In the genomic region with DNA sequence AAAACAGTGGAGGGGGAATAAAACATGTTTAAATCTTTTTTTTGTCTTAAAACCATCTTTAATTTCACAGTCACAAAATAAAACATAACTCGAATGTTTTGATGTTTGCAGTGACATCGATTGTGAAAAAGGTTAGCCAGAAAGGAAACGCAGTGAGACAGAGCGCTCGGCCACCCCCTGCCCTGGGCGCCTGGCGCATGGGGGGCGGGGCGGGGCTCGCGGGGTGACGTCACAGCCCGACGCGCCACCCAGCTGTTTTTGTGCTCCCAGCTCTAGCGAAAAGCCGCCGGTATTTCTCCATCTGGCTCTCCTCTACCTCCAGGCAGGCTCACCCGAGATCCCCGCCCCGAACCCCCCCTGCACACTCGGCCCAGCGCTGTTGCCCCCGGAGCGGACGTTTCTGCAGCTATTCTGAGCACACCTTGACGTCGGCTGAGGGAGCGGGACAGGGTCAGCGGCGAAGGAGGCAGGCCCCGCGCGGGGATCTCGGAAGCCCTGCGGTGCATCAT, we compare ENCODE assay signal across 8 cellular contexts. TPM values are rescaled to one million over a fixed set of nuclear protein-coding genes. Genes with fewer than 3 reads are reported as not detected.
DNase-seq lines count a peak whose midpoint lies in the region; ATAC-seq and TF ChIP-seq lines count a peak whose summit lies in the region.

A gene (plus strand): TSS at position 255 of the 509 bp plus-strand sequence. CDS start 253 bp downstream, at position 508.

- no peaks in the 10 kb centered on the region for H3K9me3 Mint-ChIP-seq in activated naive CD4-positive, alpha-beta T cell treated with anti-CD3 and anti-CD28 coated beads, Interleukin-2, amount 50 U/mL, for 72 hours

- intact Hi-C loops in IMR-90 (cut with micrococcal nuclease): loop anchor here (1.0 to 10.0 kb wide), 6 partner anchors 21 to 468 kb away; a partner anchor contains a TSS

- peak within 1 kb of the TSS; percentile 94 for H2AK5ac ChIP-seq in IMR-90 (ENCODE audit: low read depth, low read length)

- H4K8ac ChIP-seq in IMR-90 (ENCODE audit: low read depth in 2 of 2, low read length in 2 of 2): peak within 1 kb of the TSS; percentile 75 to 88

- H3K36me3 ChIP-seq in IMR-90 (ENCODE audit: control insufficient read depth, insufficient read depth, low read length): peaks cover 6% of the 10 kb centered on the region

- H3K9me1 ChIP-seq in IMR-90 (ENCODE audit: insufficient read depth, low read length): peaks cover 7% of the 10 kb centered on the region; the same call in 1 of the 2 replicates

- CTCF ChIA-PET in IMR-90 (lab: Yijun Ruan, JAX): interaction anchor here (1.9 kb wide), 1 partner anchor 60 kb away, joined by 6 read pairs; no protein-coding TSS in a partner anchor

- no peaks in the 10 kb centered on the region for H3K9me3 ChIP-seq in IMR-90 (ENCODE audit: control insufficient read depth, insufficient read depth, low read length)

- no peaks in the 10 kb centered on the region for H3K36me3 Mint-ChIP-seq in activated naive CD4-positive, alpha-beta T cell treated with anti-CD3 and anti-CD28 coated beads, Interleukin-2, amount 50 U/mL, for 72 hours

- H2BK15ac ChIP-seq in IMR-90 (ENCODE audit: low read depth, low read length): peak within 1 kb of the TSS; percentile 79

- peak; percentile 88 for TF ChIP-seq POLR2A in IMR-90 (IDR thresholded peaks at IDR 0.05; ENCODE audit: low read depth, low read length)

- in situ Hi-C loops in IMR-90 (cut with MboI; ENCODE audit: low sequenced_read_pairs): no loop called here

- H3K56ac ChIP-seq in IMR-90 (ENCODE audit: extremely low read depth, insufficient read depth, low read length): peak within 1 kb of the TSS; percentile 95

- peak; percentile 49 for ATAC-seq in GM19463 (IDR thresholded peaks at IDR 0.05; ENCODE audit: unreplicated experiment)
- peak; percentile 72 for ATAC-seq in IMR-90 (ENCODE audit: low read depth)
- peak; percentile 63 to 72 for ATAC-seq in activated naive CD4-positive, alpha-beta T cell treated with anti-CD3 and anti-CD28 coated beads, Interleukin-2, amount 50 U/mL, for 72 hours

- peak within 1 kb of the TSS; percentile 89 for H3K9ac ChIP-seq in IMR-90 (ENCODE audit: low read depth, low read length)

- peak within 1 kb of the TSS; percentile 91 for H3K4me2 ChIP-seq in IMR-90 (ENCODE audit: low read depth, low read length)

- peaks cover 22% of the 10 kb centered on the region for H4K20me1 ChIP-seq in IMR-90 (ENCODE audit: insufficient read depth, low read length)

- peak within 1 kb of the TSS; percentile 94 for H2AK9ac ChIP-seq in IMR-90 (replicated peaks; ENCODE audit: low read depth, low read length, poor library complexity)

- no peaks in the 10 kb centered on the region for H3K27me3 ChIP-seq in IMR-90 (ENCODE audit: control insufficient read depth, insufficient read depth, low read length)

- POLR2A ChIA-PET in IMR-90 (lab: Charles Lee; ENCODE audit: unreplicated experiment): interaction anchor here (1.0 to 1.9 kb wide), 2 partner anchors 23 to 41 kb away, joined by 3 to 6 read pairs; a partner anchor contains a TSS

- H4K5ac ChIP-seq in IMR-90 (ENCODE audit: low read depth, low read length): peak within 1 kb of the TSS; percentile 77

- dilution Hi-C loops in IMR-90 (cut with HindIII; ENCODE audit: low sequenced_read_pairs, unreplicated experiment): no loop called here

- H3K27ac ChIP-seq in IMR-90 (ENCODE audit: insufficient read depth, low read length) (peak within 1 kb of the TSS; percentile 98), substantia nigra (ENCODE audit: low read depth, low read length, poor library complexity, severe bottlenecking) (peak within 1 kb of the TSS; percentile 99)

- peak within 1 kb of the TSS; percentile 98 for H3K14ac ChIP-seq in IMR-90 (replicated peaks; ENCODE audit: low read depth, low read length)

- peak within 1 kb of the TSS; percentile 98 for H3K23ac ChIP-seq in IMR-90 (ENCODE audit: low read depth, low read length)

- no peak for TF ChIP-seq CTCF in IMR-90 (conservative IDR thresholded peaks at IDR 0.05; ENCODE audit: low read depth, low read length)

- peaks cover 3 to 26% of the 10 kb centered on the region in 2 experiments; a peak in 3 of 4 replicates for H3K79me1 ChIP-seq in IMR-90 (ENCODE audit: low read depth in 1 of 2, low read length in 2 of 2)

- peak within 1 kb of the TSS; percentile 88 for H2BK5ac ChIP-seq in IMR-90 (ENCODE audit: low read depth, low read length, poor library complexity, severe bottlenecking)

- H3K18ac ChIP-seq in IMR-90 (ENCODE audit: low read depth, low read length): peak within 1 kb of the TSS; percentile 85

- peak within 1 kb of the TSS; percentile 96 for H3K4ac ChIP-seq in IMR-90 (ENCODE audit: low read depth, low read length)

- BruUV-seq in IMR-90 (replicated peaks; lab: Mats Ljungman, UMichigan): no TSS peak

- H4K91ac ChIP-seq in IMR-90 (ENCODE audit: insufficient read depth, low read depth, low read length): peak within 1 kb of the TSS; percentile 98

- no peak for TF ChIP-seq RAD21 in IMR-90 (IDR thresholded peaks at IDR 0.05; ENCODE audit: low read length)

- WGBS in IMR-90 (ENCODE audit: extremely low coverage in 2 of 2, insufficient read length in 1 of 2), 2 experiments: 1% methylated on average over 15 of the region's 36 CpGs; no CpG with 5 or more reads in 1 of the 2 experiments

- H2BK20ac ChIP-seq in IMR-90 (ENCODE audit: low read depth, low read length): peak within 1 kb of the TSS; percentile 58

- H2BK120ac ChIP-seq in IMR-90 (ENCODE audit: low read depth, low read length): peak within 1 kb of the TSS; percentile 94

- DNase-seq in C1 segment of cervical spinal cord (lab: John Stamatoyannopoulos, UW) (peak in 13 of 14 donors; percentile 38 to 93 (median 82)), IMR-90 (peak; percentile 82), SK-N-DZ (ENCODE audit: low spot score) (peak; percentile 80), glomerular visceral epithelial cell (ENCODE audit: extremely low spot score) (peak; percentile 80), occipital lobe (lab: John Stamatoyannopoulos, UW) (peak; percentile 74), substantia nigra (lab: John Stamatoyannopoulos, UW) (peak; percentile 32 to 90 (median 75))
- DNase-seq in activated naive CD4-positive, alpha-beta T cell treated with anti-CD3 and anti-CD28 coated beads, Interleukin-2, amount 50 U/mL, for 72 hours (ENCODE audit: low spot score in 2 of 2): peak; percentile 65 to 76

- peak within 1 kb of the TSS; percentile 95 for H3K27ac Mint-ChIP-seq in activated naive CD4-positive, alpha-beta T cell treated with anti-CD3 and anti-CD28 coated beads, Interleukin-2, amount 50 U/mL, for 72 hours

- peak within 1 kb of the TSS; percentile 89 for H3K4me3 ChIP-seq in IMR-90 (ENCODE audit: insufficient read depth, low read depth, low read length)

- peak within 1 kb of the TSS; percentile 92 for H2AFZ ChIP-seq in IMR-90 (replicated peaks; ENCODE audit: low read length, poor library complexity)

- H3K4me1 ChIP-seq in IMR-90 (ENCODE audit: control insufficient read depth, insufficient read depth, low read length): peaks cover 3% of the 10 kb centered on the region; the same call in 1 of the 2 replicates

TF ChIP-seq in IMR-90, 13 proteins besides CTCF, POLR2A, EP300 and RAD21:
- TF ChIP-seq FOS (IDR thresholded peaks at IDR 0.05; ENCODE audit: low read depth, low read length): peak; percentile 22; the same call in 1 of the 2 replicates
- TF ChIP-seq MAZ (IDR thresholded peaks at IDR 0.05; ENCODE audit: borderline replicate concordance, low read depth, low read length): no peak
- TF ChIP-seq CHD1 (IDR thresholded peaks at IDR 0.05; ENCODE audit: low read depth, low read length): no peak; the same call in 1 of the 2 replicates
- peak; percentile 70 for TF ChIP-seq CEBPB (IDR thresholded peaks at IDR 0.05; ENCODE audit: low read depth, low read length)
- TF ChIP-seq, protein P1, sequence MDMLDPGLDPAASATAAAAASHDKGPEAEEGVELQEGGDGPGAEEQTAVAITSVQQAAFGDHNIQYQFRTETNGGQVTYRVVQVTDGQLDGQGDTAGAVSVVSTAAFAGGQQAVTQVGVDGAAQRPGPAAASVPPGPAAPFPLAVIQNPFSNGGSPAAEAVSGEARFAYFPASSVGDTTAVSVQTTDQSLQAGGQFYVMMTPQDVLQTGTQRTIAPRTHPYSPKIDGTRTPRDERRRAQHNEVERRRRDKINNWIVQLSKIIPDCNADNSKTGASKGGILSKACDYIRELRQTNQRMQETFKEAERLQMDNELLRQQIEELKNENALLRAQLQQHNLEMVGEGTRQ (IDR thresholded peaks at IDR 0.05; ENCODE audit: low read depth, low read length): no peak
- TF ChIP-seq MXI1 (IDR thresholded peaks at IDR 0.05; ENCODE audit: borderline replicate concordance, low read depth, low read length): 0 out of 2 replicates have a peak, but pooled peaks have one; percentile 3
TF ChIP-seq in IMR-90: peak in this region for 3.

RNA-seq across cellular contexts. Expression of the gene that starts here (rescaled TPM):
- 51.6 and 63.0 TPM in 2 replicates for total RNA-seq in IMR-90 (2012; rRNA removed)
- polyA plus RNA-seq in IMR-90 (2012; rRNA removed): 75.9 and 93.6 TPM in 2 replicates
- polyA plus RNA-seq in IMR-90 (2012; cell fraction: cytosol; rRNA removed): 37.6 and 40.6 TPM in 2 replicates
- 45.0 and 217 TPM in 2 replicates for polyA plus RNA-seq in IMR-90 (2012; cell fraction: nucleus; rRNA removed; ENCODE audit: low replicate concordance)
- polyA plus RNA-seq in SK-N-DZ (2014; cell fraction: cytosol; rRNA removed): 22.4 and 25.9 TPM in 2 replicates
- 23.8 and 24.2 TPM in 2 replicates for polyA plus RNA-seq in SK-N-DZ (2014; cell fraction: nucleus; rRNA removed)
- total RNA-seq in activated naive CD4-positive, alpha-beta T cell treated with anti-CD3 and anti-CD28 coated beads, Interleukin-2, amount 50 U/mL, for 72 hours: 10 to 100 TPM in 1 of 2 donors, 1 to 10 TPM in 1; 3.6 to 11.0 TPM
- total RNA-seq in occipital lobe: 60.7 TPM

Comparison
In these comparisons a context has a peak if more than half of its experiments do, and no peak if none do; other contexts are left out.
1. Peak in every context shown above with its lines: DNase-seq, ATAC-seq, H3K4me3 ChIP-seq and H3K27ac ChIP-seq.